ENCODE assay signal across 1 cellular context in genomic region chr9:116900543-116900942, GRCh38.
TF ChIP-seq lines count a peak whose summit lies in the region.

No MANE protein-coding gene starts in this region.

TF ChIP-seq in IMR-90, 13 proteins besides CTCF, POLR2A, EP300 and RAD21 (continued from another document):
- no peak for TF ChIP-seq NFE2L2 (IDR thresholded peaks at IDR 0.05; ENCODE audit: low read depth, low read length)
- no peak for TF ChIP-seq BHLHE40 (IDR thresholded peaks at IDR 0.05; ENCODE audit: low read depth, low read length)
- no peak for TF ChIP-seq CEBPB (IDR thresholded peaks at IDR 0.05; ENCODE audit: low read depth, low read length)
